In genomic region chr2:8067784-8068336, GRCh38 we compare ENCODE assay signal across 25 cellular contexts.
"Had no signal": no experiment of that assay in that cellular context is flagged by ENCODE, and none has a peak within 500 bp of the region (broad histone marks: within the 10 kb centered on the region; RNA-seq: fewer than 3 reads in every experiment).

No MANE protein-coding gene starts in this region.

- H3K36me3 ChIP-seq: colonic mucosa, esophagus squamous epithelium, gastrocnemius medialis, heart right ventricle, left lung, lower lobe of right lung had no signal

- DNase-seq: colonic mucosa; cortex of kidney; effector CD8-positive, alpha-beta T cell; effector memory CD8-positive, alpha-beta T cell; endodermal cell; erythroblast; esophagus squamous epithelium; foreskin fibroblast; foreskin melanocyte; gastrocnemius medialis; glutamatergic neuron; head of caudate nucleus; heart right ventricle; hippocampal formation; left cardiac atrium; left lung; left ventricle myocardium superior; lower lobe of right lung; mesenchymal stem cell; mucosa of descending colon had no signal

- H3K4me1 ChIP-seq: colonic mucosa, esophagus squamous epithelium, gastrocnemius medialis, heart right ventricle, left lung, lower lobe of right lung had no signal

- H3K4me3 ChIP-seq: colonic mucosa, esophagus squamous epithelium, gastrocnemius medialis, heart right ventricle, left lung, lower lobe of right lung, mucosa of descending colon had no signal

- H3K9me3 ChIP-seq: colonic mucosa, esophagus squamous epithelium, gastrocnemius medialis, heart right ventricle, lower lobe of right lung, mucosa of descending colon had no signal

- ATAC-seq: effector memory CD8-positive, alpha-beta T cell; esophagus mucosa; gastrocnemius medialis; heart right ventricle; left cardiac atrium; left lung; left ventricle myocardium superior; lower lobe of right lung; mucosa of descending colon had no signal

- H3K27ac ChIP-seq: colonic mucosa, epithelial cell of prostate, esophagus squamous epithelium, gastrocnemius medialis, heart right ventricle, left lung, lower lobe of right lung had no signal

- H3K27me3 ChIP-seq: colonic mucosa, esophagus squamous epithelium, gastrocnemius medialis, heart right ventricle, left lung had no signal

- FAIRE-seq: endometrium, islet of Langerhans, keratinocyte had no signal
